ENCODE assay signal across 9 cellular contexts in the genomic region with DNA sequence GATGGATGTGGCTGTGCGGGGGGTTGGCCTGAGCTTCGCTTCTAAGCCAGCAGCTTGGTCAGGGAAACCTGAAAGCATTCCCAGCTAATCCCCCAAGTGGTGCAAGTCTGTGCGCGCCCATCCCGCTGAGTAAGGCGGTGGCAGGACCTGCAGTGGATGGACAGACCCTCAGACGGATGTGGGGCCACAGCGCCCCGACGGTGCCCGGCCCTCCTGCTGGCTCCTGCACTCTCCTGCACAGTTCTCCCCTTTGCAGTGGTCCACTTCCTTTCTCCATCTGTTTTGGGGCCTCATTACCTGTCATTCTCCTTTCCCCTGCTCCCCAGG. TPM values are rescaled to one million over a fixed set of nuclear protein-coding genes. Genes with fewer than 3 reads are reported as not detected.
DNase-seq lines count a peak whose midpoint lies in the region; ATAC-seq and TF ChIP-seq lines count a peak whose summit lies in the region.
"Had no signal": no experiment of that assay in that cellular context is flagged by ENCODE, and none has a peak within 500 bp of the region (broad histone marks: within the 10 kb centered on the region; RNA-seq: fewer than 3 reads in every experiment).

No MANE protein-coding gene starts in this region.

- H3K4me3 ChIP-seq in iPS-20b (ENCODE audit: low read length) (peak overlapping the region; percentile 96; the same call in 1 of the 2 replicates), thoracic aorta (peak overlapping the region; percentile 94), ovary (no peak overlapping the region)

- H3K36me3 ChIP-seq in iPS-20b (ENCODE audit: insufficient read depth, low read depth, low read length), result no peaks in the 10 kb centered on the region
- H3K36me3 ChIP-seq in thoracic aorta, result no peaks in the 10 kb centered on the region
- H3K36me3 ChIP-seq in ovary, result no peaks in the 10 kb centered on the region

- no peak for TF ChIP-seq POLR2A in ovary (IDR thresholded peaks at IDR 0.05)

- 7 to 13% (median 7%) methylated on average over 11 of the region's 11 CpGs for WGBS in ovary, 3 donors

- H3K9ac ChIP-seq in iPS-20b (ENCODE audit: low read depth, low read length), result peak overlapping the region; percentile 81; the same call in 1 of the 2 replicates

- no peak for DNase-seq in activated naive CD4-positive, alpha-beta T cell treated with anti-CD3 and anti-CD28 coated beads, Interleukin-2, amount 50 U/mL, for 72 hours (ENCODE audit: low spot score in 2 of 2)
- DNase-seq in thoracic aorta (ENCODE audit: low spot score) (no peak), ovary (no peak)

- peaks cover 15% of the 10 kb centered on the region for H3K27me3 ChIP-seq in iPS-20b (ENCODE audit: insufficient read depth, low read length)
- no peaks in the 10 kb centered on the region for H3K27me3 ChIP-seq in thoracic aorta (replicated peaks; ENCODE audit: insufficient read depth)
- H3K27me3 ChIP-seq in ovary, result no peaks in the 10 kb centered on the region

- H3K36me3 Mint-ChIP-seq in activated naive CD4-positive, alpha-beta T cell treated with anti-CD3 and anti-CD28 coated beads, Interleukin-2, amount 50 U/mL, for 24 hours, result no peaks in the 10 kb centered on the region
- H3K36me3 Mint-ChIP-seq in activated naive CD4-positive, alpha-beta T cell treated with anti-CD3 and anti-CD28 coated beads, Interleukin-2, amount 50 U/mL, for 72 hours, result peaks cover 8 to 9% of the 10 kb centered on the region in 2 donors
- no peaks in the 10 kb centered on the region for H3K36me3 Mint-ChIP-seq in activated naive CD8-positive, alpha-beta T cell

- peak overlapping the region; percentile 77 for H3K4me3 Mint-ChIP-seq in activated naive CD4-positive, alpha-beta T cell treated with anti-CD3 and anti-CD28 coated beads, Interleukin-2, amount 50 U/mL, for 24 hours
- peak overlapping the region; percentile 89 for H3K4me3 Mint-ChIP-seq in activated naive CD8-positive, alpha-beta T cell

- H3K27ac ChIP-seq in iPS-20b (ENCODE audit: low read length), result no peak overlapping the region
- no peak overlapping the region for H3K27ac ChIP-seq in thoracic aorta
- no peak overlapping the region for H3K27ac ChIP-seq in ovary

- H3K27ac Mint-ChIP-seq in activated naive CD4-positive, alpha-beta T cell treated with anti-CD3 and anti-CD28 coated beads, Interleukin-2, amount 50 U/mL, for 24 hours, result no peak overlapping the region
- H3K27ac Mint-ChIP-seq in activated naive CD4-positive, alpha-beta T cell treated with anti-CD3 and anti-CD28 coated beads, Interleukin-2, amount 50 U/mL, for 72 hours, result no peak overlapping the region
- H3K27ac Mint-ChIP-seq in activated naive CD8-positive, alpha-beta T cell, result peak overlapping the region; percentile 64

- no peak for ATAC-seq in activated naive CD4-positive, alpha-beta T cell treated with anti-CD3 and anti-CD28 coated beads, Interleukin-2, amount 50 U/mL, for 72 hours
- ATAC-seq in thoracic aorta (ENCODE audit: insufficient number of reproducible peaks, low FRiP score, low read depth) (no peak), GM21515 (IDR thresholded peaks at IDR 0.05; ENCODE audit: unreplicated experiment) (no peak), HG02623 (IDR thresholded peaks at IDR 0.05; ENCODE audit: unreplicated experiment) (no peak)

- no peaks in the 10 kb centered on the region for H3K9me3 Mint-ChIP-seq in activated naive CD4-positive, alpha-beta T cell treated with anti-CD3 and anti-CD28 coated beads, Interleukin-2, amount 50 U/mL, for 24 hours
- peaks cover 0 to 5% of the 10 kb centered on the region in 2 donors for H3K9me3 Mint-ChIP-seq in activated naive CD4-positive, alpha-beta T cell treated with anti-CD3 and anti-CD28 coated beads, Interleukin-2, amount 50 U/mL, for 72 hours
- no peaks in the 10 kb centered on the region for H3K9me3 Mint-ChIP-seq in activated naive CD8-positive, alpha-beta T cell (ENCODE audit: low read depth)

- peaks cover 5% of the 10 kb centered on the region for H3K27me3 Mint-ChIP-seq in activated naive CD4-positive, alpha-beta T cell treated with anti-CD3 and anti-CD28 coated beads, Interleukin-2, amount 50 U/mL, for 24 hours
- H3K27me3 Mint-ChIP-seq in activated naive CD8-positive, alpha-beta T cell, result peaks cover 10% of the 10 kb centered on the region

- H3K4me1 ChIP-seq in iPS-20b (ENCODE audit: insufficient read depth, low read length) (peaks cover 12% of the 10 kb centered on the region; the same call in 1 of the 2 replicates), thoracic aorta (ENCODE audit: control insufficient read depth in 1 of 2, low read depth in 2 of 2) (peaks cover 8 to 14% of the 10 kb centered on the region in 2 donors), ovary (ENCODE audit: insufficient read depth) (peaks cover 7% of the 10 kb centered on the region)

- H3K9me3 ChIP-seq in iPS-20b (ENCODE audit: insufficient read depth, low read depth, low read length), result no peaks in the 10 kb centered on the region
- no peaks in the 10 kb centered on the region for H3K9me3 ChIP-seq in thoracic aorta
- no peaks in the 10 kb centered on the region for H3K9me3 ChIP-seq in ovary

- TF ChIP-seq CTCF in thoracic aorta (IDR thresholded peaks at IDR 0.05) (no peak), ovary (IDR thresholded peaks at IDR 0.05) (no peak)

- intact Hi-C loops in ovary (cut with DNase I), result no loop called here

- no peak for TF ChIP-seq EP300 in ovary (IDR thresholded peaks at IDR 0.05)

- peaks cover 6% of the 10 kb centered on the region for H3K4me1 Mint-ChIP-seq in activated naive CD4-positive, alpha-beta T cell treated with anti-CD3 and anti-CD28 coated beads, Interleukin-2, amount 50 U/mL, for 24 hours
- peaks cover 9% of the 10 kb centered on the region for H3K4me1 Mint-ChIP-seq in activated naive CD8-positive, alpha-beta T cell (ENCODE audit: low read depth)

RNA-seq across cellular contexts. Expression of a gene that starts 2.3 kb away (rescaled TPM):
- 1 to 10 TPM; 4.7 to 7.4 TPM for total RNA-seq in activated naive CD4-positive, alpha-beta T cell treated with anti-CD3 and anti-CD28 coated beads, Interleukin-2, amount 50 U/mL, for 72 hours
- total RNA-seq in thoracic aorta, result under 1 TPM; 0.41 to 0.42 TPM
- 1 to 10 TPM in 2 of 7 donors, under 1 TPM in 5; 0.15 to 2.5 (median 0.41) TPM for total RNA-seq in ovary
- under 1 TPM; 0.53 to 0.90 TPM for polyA plus RNA-seq in ovary

RNA-seq across cellular contexts. Expression of a gene that starts 16.9 kb away (rescaled TPM):
- 10 to 100 TPM; 41.1 to 55.5 TPM for total RNA-seq in activated naive CD4-positive, alpha-beta T cell treated with anti-CD3 and anti-CD28 coated beads, Interleukin-2, amount 50 U/mL, for 72 hours
- total RNA-seq in thoracic aorta, result 10 to 100 TPM; 32.5 to 45.1 TPM
- 10 to 100 TPM; 30.8 to 76.9 (median 60.0) TPM for total RNA-seq in ovary
- polyA plus RNA-seq in ovary, result 10 to 100 TPM in 1 of 2 donors, 1 to 10 TPM in 1; 7.6 to 67.5 TPM

RNA-seq across cellular contexts. Expression of a gene that starts 34.4 kb away (rescaled TPM):
- 100 to 1,000 TPM; 235 to 315 TPM for total RNA-seq in activated naive CD4-positive, alpha-beta T cell treated with anti-CD3 and anti-CD28 coated beads, Interleukin-2, amount 50 U/mL, for 72 hours
- total RNA-seq in thoracic aorta (10 to 100 TPM; 48.9 to 50.2 TPM), ovary (100 to 1,000 TPM in 4 of 7 donors, 10 to 100 TPM in 3; 75.7 to 123 (median 105) TPM)
- polyA plus RNA-seq in ovary, result 100 to 1,000 TPM; 106 to 117 TPM

RNA-seq across cellular contexts. Expression of a gene that starts 44.5 kb away (rescaled TPM):
- total RNA-seq in activated naive CD4-positive, alpha-beta T cell treated with anti-CD3 and anti-CD28 coated beads, Interleukin-2, amount 50 U/mL, for 72 hours, result 10 to 100 TPM; 20.7 to 25.1 TPM
- total RNA-seq in thoracic aorta, result 10 to 100 TPM; 18.3 to 62.0 TPM
- 10 to 100 TPM in 5 of 7 donors, 1 to 10 TPM in 2; 5.1 to 13.9 (median 11.3) TPM for total RNA-seq in ovary
- polyA plus RNA-seq in ovary, result 10 to 100 TPM in 1 of 2 donors, under 1 TPM in 1; 0.32 to 14.8 TPM

RNA-seq across cellular contexts. Expression of a gene that starts 51.2 kb away (rescaled TPM):
- total RNA-seq in activated naive CD4-positive, alpha-beta T cell treated with anti-CD3 and anti-CD28 coated beads, Interleukin-2, amount 50 U/mL, for 72 hours, result 1 to 10 TPM in 1 of 2 donors, under 1 TPM in 1; 0.32 to 1.2 TPM
- total RNA-seq in thoracic aorta, result not detected
- 1 to 10 TPM in 3 of 7 donors, under 1 TPM in 3, not detected in 1; 0.71 to 1.5 (median 1.1) TPM for total RNA-seq in ovary
- 1 to 10 TPM in 1 of 2 donors, under 1 TPM in 1; 0.40 to 2.5 TPM for polyA plus RNA-seq in ovary
- total RNA-seq: renal cortical epithelial cell had no signal
